12 cellular contexts compared by ENCODE assay signal in genomic region chr19:48616041-48616436, GRCh38. TPM values are rescaled to one million over a fixed set of nuclear protein-coding genes. Genes with fewer than 3 reads are reported as not detected.
A peak's percentile ranks its signal among the peaks of the same experiment; 100 is the strongest.
DNase-seq lines count a peak whose midpoint lies in the region; ATAC-seq and TF ChIP-seq lines count a peak whose summit lies in the region.
"Had no signal": no experiment of that assay in that cellular context is flagged by ENCODE, and none has a peak within 500 bp of the region (broad histone marks: within the 10 kb centered on the region; RNA-seq: fewer than 3 reads in every experiment).

No MANE protein-coding gene starts in this region.

- no peaks in the 10 kb centered on the region for H3K27me3 Mint-ChIP-seq in activated naive CD4-positive, alpha-beta T cell treated with anti-CD3 and anti-CD28 coated beads, Interleukin-2, amount 50 U/mL, for 24 hours
- H3K27me3 Mint-ChIP-seq in activated CD8-positive, alpha-beta T cell treated with anti-CD3 and anti-CD28 coated beads for 36 hours: no peaks in the 10 kb centered on the region
- H3K27me3 Mint-ChIP-seq in type B pancreatic cell: no peaks in the 10 kb centered on the region

- peaks cover 41% of the 10 kb centered on the region for H3K4me1 ChIP-seq in lower lobe of right lung

- no peak for DNase-seq in activated naive CD4-positive, alpha-beta T cell treated with anti-CD3 and anti-CD28 coated beads, Interleukin-2, amount 50 U/mL, for 72 hours (ENCODE audit: low spot score in 2 of 2)
- DNase-seq in activated CD8-positive, alpha-beta T cell treated with anti-CD3 and anti-CD28 coated beads for 36 hours: no peak
- DNase-seq in lower lobe of right lung (no peak), type B pancreatic cell (ENCODE audit: extremely low spot score, unreplicated experiment) (no peak), superior temporal gyrus (ENCODE audit: extremely low spot score) (no peak)
- DNase-seq: stimulated activated CD4-positive, alpha-beta T cell treated with anti-CD3 and anti-CD28 coated beads, Interleukin-15, amount 100 ng/mL, for 24 hours had no signal

- H3K4me3 ChIP-seq in lower lobe of right lung: peak overlapping the region; percentile 72

- H3K27me3 ChIP-seq in lower lobe of right lung (ENCODE audit: low read depth): no peaks in the 10 kb centered on the region

- ATAC-seq in activated naive CD4-positive, alpha-beta T cell treated with anti-CD3 and anti-CD28 coated beads, Interleukin-2, amount 50 U/mL, for 72 hours: no peak
- ATAC-seq in activated CD8-positive, alpha-beta T cell treated with anti-CD3 and anti-CD28 coated beads for 36 hours: no peak
- ATAC-seq in lower lobe of right lung (no peak), GM21515 (IDR thresholded peaks at IDR 0.05; ENCODE audit: unreplicated experiment) (no peak), GM18861 (IDR thresholded peaks at IDR 0.05; ENCODE audit: unreplicated experiment) (no peak)

- peaks cover 28% of the 10 kb centered on the region for H3K4me1 Mint-ChIP-seq in activated naive CD4-positive, alpha-beta T cell treated with anti-CD3 and anti-CD28 coated beads, Interleukin-2, amount 50 U/mL, for 24 hours
- H3K4me1 Mint-ChIP-seq in activated CD8-positive, alpha-beta T cell treated with anti-CD3 and anti-CD28 coated beads for 36 hours (ENCODE audit: low read depth): peaks cover 20% of the 10 kb centered on the region
- H3K4me1 Mint-ChIP-seq in type B pancreatic cell (ENCODE audit: unreplicated experiment): peaks cover 19% of the 10 kb centered on the region

- POLR2A ChIA-PET in activated CD8-positive, alpha-beta T cell treated with anti-CD3 and anti-CD28 coated beads for 36 hours (lab: Charles Lee): interaction anchor here (0.6 to 10.8 kb wide), 18 partner anchors 8 to 1189 kb away, joined by 3 to 154 read pairs (median 4); partner anchors contain the start of genes CA11, DBP and SPACA4

- intact Hi-C loops in activated CD8-positive, alpha-beta T cell treated with anti-CD3 and anti-CD28 coated beads for 36 hours (cut with micrococcal nuclease): no loop called here
- intact Hi-C loops in lower lobe of right lung (cut with DNase I): no loop called here

- H3K4me3 Mint-ChIP-seq in activated naive CD4-positive, alpha-beta T cell treated with anti-CD3 and anti-CD28 coated beads, Interleukin-2, amount 50 U/mL, for 24 hours: peak overlapping the region; percentile 96
- peak overlapping the region; percentile 93 for H3K4me3 Mint-ChIP-seq in activated CD8-positive, alpha-beta T cell treated with anti-CD3 and anti-CD28 coated beads for 36 hours
- peak overlapping the region; percentile 97 for H3K4me3 Mint-ChIP-seq in type B pancreatic cell

- H3K36me3 ChIP-seq in lower lobe of right lung: peaks cover 32% of the 10 kb centered on the region

- CTCF ChIA-PET in activated CD8-positive, alpha-beta T cell treated with anti-CD3 and anti-CD28 coated beads for 36 hours (lab: Charles Lee): interaction anchor here (0.8 to 3.6 kb wide), 3 partner anchors 8 to 126 kb away, joined by 3 to 14 read pairs (median 5); partner anchors contain the start of gene CA11

- H3K9me3 ChIP-seq in lower lobe of right lung: no peaks in the 10 kb centered on the region

- no peak for TF ChIP-seq CTCF in activated CD8-positive, alpha-beta T cell treated with anti-CD3 and anti-CD28 coated beads for 36 hours (IDR thresholded peaks at IDR 0.05)
- no peak for TF ChIP-seq CTCF in lower lobe of right lung (IDR thresholded peaks at IDR 0.05)
- no peak for TF ChIP-seq CTCF in type B pancreatic cell (conservative IDR thresholded peaks at IDR 0.05)

- H3K27ac ChIP-seq in lower lobe of right lung: peak overlapping the region; percentile 81

- H3K36me3 Mint-ChIP-seq in activated naive CD4-positive, alpha-beta T cell treated with anti-CD3 and anti-CD28 coated beads, Interleukin-2, amount 50 U/mL, for 24 hours: peaks cover 28% of the 10 kb centered on the region
- H3K36me3 Mint-ChIP-seq in activated naive CD4-positive, alpha-beta T cell treated with anti-CD3 and anti-CD28 coated beads, Interleukin-2, amount 50 U/mL, for 72 hours: peaks cover 41 to 43% of the 10 kb centered on the region in 2 donors
- peaks cover 49% of the 10 kb centered on the region for H3K36me3 Mint-ChIP-seq in activated CD8-positive, alpha-beta T cell treated with anti-CD3 and anti-CD28 coated beads for 36 hours (ENCODE audit: low read depth)
- peaks cover 13% of the 10 kb centered on the region for H3K36me3 Mint-ChIP-seq in type B pancreatic cell

- no peaks in the 10 kb centered on the region for H3K9me3 Mint-ChIP-seq in activated naive CD4-positive, alpha-beta T cell treated with anti-CD3 and anti-CD28 coated beads, Interleukin-2, amount 50 U/mL, for 24 hours
- no peaks in the 10 kb centered on the region for H3K9me3 Mint-ChIP-seq in activated naive CD4-positive, alpha-beta T cell treated with anti-CD3 and anti-CD28 coated beads, Interleukin-2, amount 50 U/mL, for 72 hours
- no peaks in the 10 kb centered on the region for H3K9me3 Mint-ChIP-seq in activated CD8-positive, alpha-beta T cell treated with anti-CD3 and anti-CD28 coated beads for 36 hours
- H3K9me3 Mint-ChIP-seq in type B pancreatic cell: no peaks in the 10 kb centered on the region

- peak overlapping the region; percentile 79 for H3K27ac Mint-ChIP-seq in activated naive CD4-positive, alpha-beta T cell treated with anti-CD3 and anti-CD28 coated beads, Interleukin-2, amount 50 U/mL, for 24 hours
- peak overlapping the region in 1 of 2 donors; percentile 72 for H3K27ac Mint-ChIP-seq in activated naive CD4-positive, alpha-beta T cell treated with anti-CD3 and anti-CD28 coated beads, Interleukin-2, amount 50 U/mL, for 72 hours
- H3K27ac Mint-ChIP-seq in activated CD8-positive, alpha-beta T cell treated with anti-CD3 and anti-CD28 coated beads for 36 hours: peak overlapping the region; percentile 100
- H3K27ac Mint-ChIP-seq in type B pancreatic cell: peak overlapping the region; percentile 75

RNA-seq across cellular contexts. Expression of gene FAM83E, which starts 1.2 kb away (rescaled TPM):
- total RNA-seq in activated naive CD4-positive, alpha-beta T cell treated with anti-CD3 and anti-CD28 coated beads, Interleukin-2, amount 50 U/mL, for 72 hours: 1 to 10 TPM; 5.5 to 9.1 TPM
- total RNA-seq in activated CD8-positive, alpha-beta T cell treated with anti-CD3 and anti-CD28 coated beads for 36 hours: 1 to 10 TPM; 3.8 to 4.7 TPM
- total RNA-seq in lower lobe of right lung (34.1 TPM), type B pancreatic cell (ENCODE audit: low replicate concordance) (6.1 and 8.1 TPM in 2 replicates)
- total RNA-seq: subcutaneous adipose tissue had no signal

RNA-seq across cellular contexts. Expression of gene RPL18, which starts 2.9 kb away (rescaled TPM):
- total RNA-seq in activated naive CD4-positive, alpha-beta T cell treated with anti-CD3 and anti-CD28 coated beads, Interleukin-2, amount 50 U/mL, for 72 hours: 1,000 to 10,000 TPM; 2,030 to 2,264 TPM
- total RNA-seq in activated CD8-positive, alpha-beta T cell treated with anti-CD3 and anti-CD28 coated beads for 36 hours: 1,000 to 10,000 TPM; 2,304 to 2,324 TPM
- total RNA-seq in lower lobe of right lung (997 TPM), type B pancreatic cell (ENCODE audit: low replicate concordance) (1,623 and 1,815 TPM in 2 replicates)

RNA-seq across cellular contexts. Expression of gene SPHK2, which starts 3.3 kb away (rescaled TPM):
- total RNA-seq in activated naive CD4-positive, alpha-beta T cell treated with anti-CD3 and anti-CD28 coated beads, Interleukin-2, amount 50 U/mL, for 72 hours: 10 to 100 TPM; 25.7 to 40.4 TPM
- total RNA-seq in activated CD8-positive, alpha-beta T cell treated with anti-CD3 and anti-CD28 coated beads for 36 hours: 10 to 100 TPM; 22.3 to 22.9 TPM
- total RNA-seq in lower lobe of right lung (23.8 TPM), type B pancreatic cell (ENCODE audit: low replicate concordance) (44.0 and 47.1 TPM in 2 replicates)

RNA-seq across cellular contexts. Expression of gene SPACA4, which starts 9.5 kb away (rescaled TPM):
- total RNA-seq in activated naive CD4-positive, alpha-beta T cell treated with anti-CD3 and anti-CD28 coated beads, Interleukin-2, amount 50 U/mL, for 72 hours: not detected
- not detected for total RNA-seq in activated CD8-positive, alpha-beta T cell treated with anti-CD3 and anti-CD28 coated beads for 36 hours
- total RNA-seq in lower lobe of right lung (not detected), type B pancreatic cell (ENCODE audit: low replicate concordance) (not detected in 2 replicates)
- total RNA-seq: frontal cortex, lung microvascular endothelial cell, subcutaneous adipose tissue had no signal

RNA-seq across cellular contexts. Expression of gene DBP, which starts 21.1 kb away (rescaled TPM):
- 10 to 100 TPM; 10.5 to 16.9 TPM for total RNA-seq in activated naive CD4-positive, alpha-beta T cell treated with anti-CD3 and anti-CD28 coated beads, Interleukin-2, amount 50 U/mL, for 72 hours
- total RNA-seq in activated CD8-positive, alpha-beta T cell treated with anti-CD3 and anti-CD28 coated beads for 36 hours: 10 to 100 TPM; 10.8 to 13.1 TPM
- total RNA-seq in lower lobe of right lung: 17.7 TPM
- 24.5 and 31.5 TPM in 2 replicates for total RNA-seq in type B pancreatic cell (ENCODE audit: low replicate concordance)
